Comparison of ENCODE assay signal across 15 cellular contexts in the genomic region with DNA sequence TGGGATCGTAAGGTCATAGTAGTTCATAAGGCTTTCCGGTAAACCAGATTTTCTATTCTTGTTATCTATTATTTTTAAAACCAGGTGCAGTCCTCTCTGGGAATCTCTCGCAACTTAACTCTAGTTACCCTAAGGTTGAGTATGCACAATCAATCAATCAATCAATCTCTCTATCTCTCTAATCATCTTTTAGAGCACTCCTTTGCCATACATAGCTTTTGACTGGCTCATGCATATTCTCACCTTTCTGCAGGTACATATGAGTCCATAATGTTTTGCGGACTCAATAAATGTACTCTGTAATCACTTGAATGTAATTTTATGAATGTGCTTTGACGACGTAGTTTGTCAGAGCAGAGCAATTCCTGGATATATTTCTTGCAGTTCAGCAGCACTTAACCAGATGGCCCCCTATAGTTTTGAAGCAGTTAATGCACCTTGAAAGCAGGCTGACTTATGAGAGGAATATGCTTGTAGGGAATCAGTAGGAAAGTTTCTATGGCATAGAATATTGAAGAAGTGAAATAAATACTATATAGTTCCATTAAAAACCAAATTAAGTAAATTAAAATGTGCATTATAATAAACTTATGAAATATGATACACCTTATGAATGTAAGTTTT.
DNase-seq lines count a peak whose midpoint lies in the region; ATAC-seq and TF ChIP-seq lines count a peak whose summit lies in the region.
"Had no signal": no experiment of that assay in that cellular context is flagged by ENCODE, and none has a peak within 500 bp of the region (broad histone marks: within the 10 kb centered on the region; RNA-seq: fewer than 3 reads in every experiment).

No MANE protein-coding gene starts in this region.

- in situ Hi-C loops in SK-MEL-5 (cut with HindIII; ENCODE audit: low pct_unique_long_range_greater_than_20kb, low sequenced_read_pairs), result no loop called here

- DNase-seq in Caco-2 (no peak), HEK293T (ENCODE audit: extremely low spot score) (peak; percentile 69), SK-MEL-5 (ENCODE audit: low read depth, low spot score) (peak; percentile 49), kidney epithelial cell (ENCODE audit: low read depth) (no peak), NCI-H1436 treated with DMSO at 0.1 percent for 48 hours (lab: John Stamatoyannopoulos, UW) (no peak), SKM-1 treated with dmso at 0.1 percent for 144 hours (lab: John Stamatoyannopoulos, UW; ENCODE audit: unreplicated experiment) (no peak)
- DNase-seq in effector memory CD8-positive, alpha-beta T cell, result no peak
- no peak for DNase-seq in activated naive CD4-positive, alpha-beta T cell treated with anti-CD3 and anti-CD28 coated beads, Interleukin-2, amount 50 U/mL, for 72 hours (ENCODE audit: low spot score in 2 of 2)
- DNase-seq: activated CD8-positive, alpha-beta T cell treated with anti-CD3 and anti-CD28 coated beads for 36 hours; activated effector memory CD4-positive, alpha-beta T cell treated with Interleukin-2 at 50 U/mL for 16 hours; heart left ventricle; natural killer cell; stomach had no signal

- no peaks in the 10 kb centered on the region for H3K4me1 ChIP-seq in Caco-2
- H3K4me1 ChIP-seq: BLaER1 treated with 17β-estradiol and CSF1 and Interleukin-3, amounts not matched to agents 10 nM and 100 nM; heart left ventricle; stomach had no signal

- peaks cover 18% of the 10 kb centered on the region for H3K27me3 Mint-ChIP-seq in Caco-2 (ENCODE audit: insufficient read depth, unreplicated experiment)
- no peaks in the 10 kb centered on the region for H3K27me3 Mint-ChIP-seq in effector memory CD8-positive, alpha-beta T cell
- H3K27me3 Mint-ChIP-seq: activated CD8-positive, alpha-beta T cell treated with anti-CD3 and anti-CD28 coated beads for 36 hours had no signal

- no TSS peak for BruUV-seq in Caco-2 (replicated peaks; lab: Mats Ljungman, UMichigan)

- no peaks in the 10 kb centered on the region for H3K4me1 Mint-ChIP-seq in Caco-2 (ENCODE audit: low read depth, unreplicated experiment)
- H3K4me1 Mint-ChIP-seq in effector memory CD8-positive, alpha-beta T cell (ENCODE audit: low read depth in 2 of 2), result no peaks in the 10 kb centered on the region
- H3K4me1 Mint-ChIP-seq: natural killer cell had no signal

- POLR2A ChIA-PET in Caco-2 (lab: Charles Lee), result no interaction called here
- POLR2A ChIA-PET in HEK293T (lab: Yijun Ruan, JAX), result no interaction called here

- no peaks in the 10 kb centered on the region for H3K9me3 ChIP-seq in Caco-2
- H3K9me3 ChIP-seq: BLaER1 treated with 17β-estradiol and CSF1 and Interleukin-3, amounts not matched to agents 10 nM and 100 nM; heart left ventricle; stomach had no signal

- no peaks in the 10 kb centered on the region for H3K36me3 Mint-ChIP-seq in Caco-2 (ENCODE audit: insufficient read depth, unreplicated experiment)
- H3K36me3 Mint-ChIP-seq in effector memory CD8-positive, alpha-beta T cell (ENCODE audit: insufficient read depth), result peaks cover 3% of the 10 kb centered on the region
- no peaks in the 10 kb centered on the region for H3K36me3 Mint-ChIP-seq in activated naive CD4-positive, alpha-beta T cell treated with anti-CD3 and anti-CD28 coated beads, Interleukin-2, amount 50 U/mL, for 72 hours
- H3K36me3 Mint-ChIP-seq: natural killer cell had no signal

- TF ChIP-seq CTCF in Caco-2 (IDR thresholded peaks at IDR 0.05; ENCODE audit: insufficient read depth in 1 of 2, low read depth in 1 of 2, low read length in 1 of 2, severe bottlenecking in 1 of 2, unreplicated experiment in 1 of 2), result peak; percentile 42
- TF ChIP-seq CTCF in kidney epithelial cell (IDR thresholded peaks at IDR 0.05; ENCODE audit: insufficient read depth, low read length, poor library complexity, severe bottlenecking), result peak; percentile 42

- CTCF ChIA-PET in Caco-2 (lab: Charles Lee), result no interaction called here
- CTCF ChIA-PET in HEK293T (lab: Yijun Ruan, JAX), result no interaction called here

- H3K36me3 ChIP-seq in Caco-2 (ENCODE audit: control insufficient read depth, insufficient read depth, low read length), result no peaks in the 10 kb centered on the region
- H3K36me3 ChIP-seq in kidney epithelial cell (ENCODE audit: control insufficient read depth, insufficient read depth, low read length), result no peaks in the 10 kb centered on the region
- H3K36me3 ChIP-seq: BLaER1 treated with 17β-estradiol and CSF1 and Interleukin-3, amounts not matched to agents 10 nM and 100 nM; heart left ventricle; stomach had no signal

- H3K27me3 ChIP-seq in Caco-2 (replicated peaks; ENCODE audit: control insufficient read depth, insufficient read depth, low read length) (no peaks in the 10 kb centered on the region), kidney epithelial cell (ENCODE audit: control insufficient read depth, insufficient read depth, low read length) (no peaks in the 10 kb centered on the region)
- H3K27me3 ChIP-seq: BLaER1 treated with 17β-estradiol and CSF1 and Interleukin-3, amounts not matched to agents 10 nM and 100 nM; heart left ventricle; stomach had no signal

- no peak overlapping the region for H3K27ac Mint-ChIP-seq in Caco-2 (ENCODE audit: unreplicated experiment)
- H3K27ac Mint-ChIP-seq in effector memory CD8-positive, alpha-beta T cell, result no peak overlapping the region
- H3K27ac Mint-ChIP-seq in activated naive CD4-positive, alpha-beta T cell treated with anti-CD3 and anti-CD28 coated beads, Interleukin-2, amount 50 U/mL, for 72 hours, result no peak overlapping the region
- H3K27ac Mint-ChIP-seq: activated CD8-positive, alpha-beta T cell treated with anti-CD3 and anti-CD28 coated beads for 36 hours; natural killer cell had no signal

- H3K9me3 Mint-ChIP-seq in Caco-2 (ENCODE audit: unreplicated experiment), result no peaks in the 10 kb centered on the region
- peaks cover 0 to 21% of the 10 kb centered on the region in 2 donors for H3K9me3 Mint-ChIP-seq in effector memory CD8-positive, alpha-beta T cell
- H3K9me3 Mint-ChIP-seq in activated naive CD4-positive, alpha-beta T cell treated with anti-CD3 and anti-CD28 coated beads, Interleukin-2, amount 50 U/mL, for 72 hours, result peaks cover 8 to 15% of the 10 kb centered on the region in 2 donors

- no peak for ATAC-seq in effector memory CD8-positive, alpha-beta T cell (replicated peaks)
- ATAC-seq in activated naive CD4-positive, alpha-beta T cell treated with anti-CD3 and anti-CD28 coated beads, Interleukin-2, amount 50 U/mL, for 72 hours, result no peak
- ATAC-seq: activated CD8-positive, alpha-beta T cell treated with anti-CD3 and anti-CD28 coated beads for 36 hours; heart left ventricle; natural killer cell had no signal

- no peak overlapping the region for H3K4me3 Mint-ChIP-seq in Caco-2 (ENCODE audit: unreplicated experiment)
- H3K4me3 Mint-ChIP-seq in effector memory CD8-positive, alpha-beta T cell, result no peak overlapping the region
- H3K4me3 Mint-ChIP-seq: activated CD8-positive, alpha-beta T cell treated with anti-CD3 and anti-CD28 coated beads for 36 hours; natural killer cell had no signal

- intact Hi-C loops in Caco-2 (cut with micrococcal nuclease; ENCODE audit: unreplicated experiment), result loop anchor here (2.0 kb wide), 1 partner anchor 42 kb away; no protein-coding TSS in a partner anchor

- H3K4me3 ChIP-seq in Caco-2 (ENCODE audit: low read depth, low read length) (no peak overlapping the region), kidney epithelial cell (ENCODE audit: low read depth, low read length) (no peak overlapping the region)
- H3K4me3 ChIP-seq: BLaER1 treated with 17β-estradiol and CSF1 and Interleukin-3, amounts not matched to agents 10 nM and 100 nM; heart left ventricle; skin epidermis; stomach had no signal

TF ChIP-seq in HEK293T, 16 proteins besides CTCF, POLR2A, EP300 and RAD21:
- TF ChIP-seq ARNT (IDR thresholded peaks at IDR 0.05) (no peak), HDGF (IDR thresholded peaks at IDR 0.05; ENCODE audit: borderline replicate concordance) (no peak), CTBP1 (IDR thresholded peaks at IDR 0.05; ENCODE audit: borderline replicate concordance) (no peak)
- TF ChIP-seq, protein P1, sequence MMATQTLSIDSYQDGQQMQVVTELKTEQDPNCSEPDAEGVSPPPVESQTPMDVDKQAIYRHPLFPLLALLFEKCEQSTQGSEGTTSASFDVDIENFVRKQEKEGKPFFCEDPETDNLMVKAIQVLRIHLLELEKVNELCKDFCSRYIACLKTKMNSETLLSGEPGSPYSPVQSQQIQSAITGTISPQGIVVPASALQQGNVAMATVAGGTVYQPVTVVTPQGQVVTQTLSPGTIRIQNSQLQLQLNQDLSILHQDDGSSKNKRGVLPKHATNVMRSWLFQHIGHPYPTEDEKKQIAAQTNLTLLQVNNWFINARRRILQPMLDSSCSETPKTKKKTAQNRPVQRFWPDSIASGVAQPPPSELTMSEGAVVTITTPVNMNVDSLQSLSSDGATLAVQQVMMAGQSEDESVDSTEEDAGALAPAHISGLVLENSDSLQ (IDR thresholded peaks at IDR 0.05), result peak; percentile 66

Comparison
In these comparisons a context has a peak if more than half of its experiments do, and no peak if none do; other contexts are left out.
1. DNase-seq: peak in HEK293T (single experiment) and SK-MEL-5 (single experiment); none in Caco-2 (0 of 2), kidney epithelial cell (single experiment), effector memory CD8-positive, alpha-beta T cell (0 of 3), activated naive CD4-positive, alpha-beta T cell treated with anti-CD3 and anti-CD28 coated beads, Interleukin-2, amount 50 U/mL, for 72 hours (0 of 2), NCI-H1436 treated with DMSO at 0.1 percent for 48 hours (single experiment) and SKM-1 treated with dmso at 0.1 percent for 144 hours (single experiment).